ENCODE assay signal across 26 cellular contexts in genomic region chr9:10272830-10273229, GRCh38.
"Had no signal": no experiment of that assay in that cellular context is flagged by ENCODE, and none has a peak within 500 bp of the region (broad histone marks: within the 10 kb centered on the region; RNA-seq: fewer than 3 reads in every experiment).

No MANE protein-coding gene starts in this region.

- H3K4me3 Mint-ChIP-seq: dendritic cell treated with granulocyte-macrophage colony-stimulating factor and Interleukin-4, amounts not matched to agents 40 ng/mL and 50 ng/mL, for 4 days; effector memory CD8-positive, alpha-beta T cell; endodermal cell had no signal

- H3K27ac ChIP-seq: colonic mucosa, coronary artery, dorsolateral prefrontal cortex, epithelial cell of prostate, esophagus muscularis mucosa, esophagus squamous epithelium, foreskin keratinocyte, gastrocnemius medialis, gastroesophageal sphincter, heart left ventricle, heart right ventricle, hepatocyte had no signal

- H2AFZ ChIP-seq: hepatocyte had no signal

- H3K27ac Mint-ChIP-seq: dendritic cell treated with granulocyte-macrophage colony-stimulating factor and Interleukin-4, amounts not matched to agents 40 ng/mL and 50 ng/mL, for 4 days; effector memory CD8-positive, alpha-beta T cell; endodermal cell had no signal

- H3K79me2 ChIP-seq: hepatocyte had no signal

- H3K36me3 ChIP-seq: colonic mucosa, esophagus muscularis mucosa, esophagus squamous epithelium, gastrocnemius medialis, gastroesophageal sphincter, heart left ventricle, heart right ventricle had no signal

- H3K4me1 ChIP-seq: colonic mucosa, esophagus squamous epithelium, foreskin keratinocyte, gastrocnemius medialis had no signal

- H3K4me2 ChIP-seq: hepatocyte had no signal

- H3K27me3 ChIP-seq: colonic mucosa, dorsolateral prefrontal cortex, esophagus muscularis mucosa, esophagus squamous epithelium, foreskin keratinocyte, gastrocnemius medialis, gastroesophageal sphincter, heart left ventricle, heart right ventricle, hepatocyte had no signal

- H3K9me3 Mint-ChIP-seq: dendritic cell treated with granulocyte-macrophage colony-stimulating factor and Interleukin-4, amounts not matched to agents 40 ng/mL and 50 ng/mL, for 4 days had no signal

- H3K4me3 ChIP-seq: colonic mucosa, coronary artery, dorsolateral prefrontal cortex, esophagus muscularis mucosa, esophagus squamous epithelium, gastrocnemius medialis, gastroesophageal sphincter, heart left ventricle, heart right ventricle, hepatocyte had no signal

- ATAC-seq: effector memory CD8-positive, alpha-beta T cell; esophagus mucosa; foreskin keratinocyte; gastrocnemius medialis; gastroesophageal sphincter; heart left ventricle; heart right ventricle had no signal

- DNase-seq: colonic mucosa; cortex of kidney; dermis blood vessel endothelial cell; dorsolateral prefrontal cortex; effector CD4-positive, alpha-beta T cell; effector CD8-positive, alpha-beta T cell; effector memory CD4-positive, alpha-beta T cell; effector memory CD8-positive, alpha-beta T cell; endodermal cell; erythroblast; esophagus squamous epithelium; foreskin fibroblast; foreskin keratinocyte; foreskin melanocyte; gastrocnemius medialis; glutamatergic neuron; head of caudate nucleus; heart left ventricle; heart right ventricle had no signal

- H3K27me3 Mint-ChIP-seq: dendritic cell treated with granulocyte-macrophage colony-stimulating factor and Interleukin-4, amounts not matched to agents 40 ng/mL and 50 ng/mL, for 4 days; effector memory CD8-positive, alpha-beta T cell had no signal

- H3K9me3 ChIP-seq: colonic mucosa, esophagus muscularis mucosa, esophagus squamous epithelium, gastrocnemius medialis, gastroesophageal sphincter, heart left ventricle, heart right ventricle had no signal
